ENCODE assay signal across 19 cellular contexts in the genomic region with DNA sequence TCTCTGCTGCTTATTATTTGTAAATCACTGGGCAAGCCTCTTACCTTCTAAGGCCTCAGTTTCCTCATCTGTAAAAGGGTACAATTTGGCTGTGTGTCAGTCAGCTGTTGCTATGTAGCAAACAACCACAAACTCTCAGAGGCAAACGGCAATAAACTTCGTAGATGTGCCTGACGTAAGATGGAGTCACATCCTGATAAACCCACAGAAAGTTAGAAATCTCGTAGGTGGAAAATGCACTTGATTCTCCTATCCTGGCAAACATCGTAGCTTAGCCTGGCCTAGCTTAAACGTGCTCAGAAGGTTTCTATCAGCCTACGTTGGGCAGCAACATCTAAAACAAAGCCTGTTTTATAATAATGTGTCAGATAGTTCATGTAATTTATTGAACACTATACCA. TPM values are rescaled to one million over a fixed set of nuclear protein-coding genes. Genes with fewer than 3 reads are reported as not detected.
DNase-seq lines count a peak whose midpoint lies in the region; ATAC-seq, FAIRE-seq and TF ChIP-seq lines count a peak whose summit lies in the region.
"Had no signal": no experiment of that assay in that cellular context is flagged by ENCODE, and none has a peak within 500 bp of the region (broad histone marks: within the 10 kb centered on the region; RNA-seq: fewer than 3 reads in every experiment).

No MANE protein-coding gene starts in this region.

- TF ChIP-seq POLR2A in H1 (IDR thresholded peaks at IDR 0.05; ENCODE audit: control extremely low read depth in 1 of 2, low read depth in 2 of 2, low read length in 2 of 2) = no peak

- no peak overlapping the region for H3K4ac ChIP-seq in H1 (replicated peaks; ENCODE audit: insufficient read length, low read depth, low read length)

- H3K9ac ChIP-seq in GM23248 (no peak overlapping the region), H1 (replicated peaks in 1 of 4; ENCODE audit: extremely low read depth in 1 of 4, low read depth in 3 of 4, low read length in 3 of 4) (no peak overlapping the region)

- H2BK5ac ChIP-seq in H1 (ENCODE audit: low read depth, low read length) = 0 out of 2 replicates have a peak overlapping the region, but pooled peaks have one; percentile 62

- no peak overlapping the region for H4K8ac ChIP-seq in H1 (ENCODE audit: extremely low read depth, insufficient read depth, low read length)

- no peak overlapping the region for H2BK120ac ChIP-seq in H1 (replicated peaks; ENCODE audit: low read depth, low read length)

- no peak overlapping the region for H3K56ac ChIP-seq in H1 (replicated peaks; ENCODE audit: insufficient read length, low read depth, low read length)

- TF ChIP-seq CTCF in H1 (IDR thresholded peaks at IDR 0.05; ENCODE audit: control extremely low read depth in 1 of 3, insufficient read depth in 1 of 3, low read depth in 1 of 3, low read length in 3 of 3) (no peak), omental fat pad (IDR thresholded peaks at IDR 0.05) (no peak)

- H4K20me1 ChIP-seq in GM23248 (ENCODE audit: insufficient read depth) (no peaks in the 10 kb centered on the region), H1 (replicated peaks in 1 of 2; ENCODE audit: control insufficient read depth in 1 of 2, insufficient read depth in 2 of 2, low read length in 2 of 2) (no peaks in the 10 kb centered on the region)

- peak overlapping the region; percentile 23 for H2BK20ac ChIP-seq in H1 (ENCODE audit: low read length)

- H2AK5ac ChIP-seq in H1 (ENCODE audit: low read depth, low read length) = no peak overlapping the region

- peaks cover 34% of the 10 kb centered on the region for H3K27me3 ChIP-seq in GM23248 (replicated peaks; ENCODE audit: insufficient read depth)
- peaks cover 0 to 3% (median 0%) of the 10 kb centered on the region in 4 experiments; a peak in 1 of 7 replicates for H3K27me3 ChIP-seq in H1 (replicated peaks in 1 of 4; ENCODE audit: control insufficient read depth in 3 of 4, extremely low read depth in 1 of 4, insufficient read depth in 3 of 4, low read length in 3 of 4)

- H3K4me2 ChIP-seq in GM23248 (ENCODE audit: unreplicated experiment) (no peak overlapping the region), H1 (ENCODE audit: insufficient read depth in 1 of 2, low read depth in 2 of 2, low read length in 2 of 2) (no peak overlapping the region)

- H3K36me3 ChIP-seq in GM23248 (ENCODE audit: low read depth) = no peaks in the 10 kb centered on the region
- H3K36me3 ChIP-seq in H1 (ENCODE audit: control insufficient read depth in 2 of 4, insufficient read depth in 4 of 4, low read length in 3 of 4) = no peaks in the 10 kb centered on the region
- H3K36me3 ChIP-seq: SJSA1 had no signal

- H3K23ac ChIP-seq in H1 (ENCODE audit: insufficient read length) = no peak overlapping the region

- TF ChIP-seq EP300 in H1 (IDR thresholded peaks at IDR 0.05; ENCODE audit: borderline replicate concordance in 1 of 2, low read depth in 2 of 2, low read length in 2 of 2) = no peak

- H2BK15ac ChIP-seq in H1 (ENCODE audit: low read length) = peak overlapping the region; percentile 89; the same call in 1 of the 2 replicates

- H3K9me3 ChIP-seq in GM23248 (ENCODE audit: low read depth) (no peaks in the 10 kb centered on the region), H1 (ENCODE audit: insufficient read depth in 2 of 2, low read depth in 1 of 2, low read length in 1 of 2) (no peaks in the 10 kb centered on the region)
- H3K9me3 ChIP-seq: SJSA1 had no signal

- in situ Hi-C loops in GM23248 (cut with MboI) = no loop called here

- no peak overlapping the region for H3K4me3 ChIP-seq in GM23248
- peak overlapping the region in 1 of 4 experiments; percentile 1; a peak in 1 of 8 replicates for H3K4me3 ChIP-seq in H1 (ENCODE audit: extremely low read depth in 1 of 4, insufficient read depth in 2 of 4, low read depth in 3 of 4, low read length in 4 of 4)
- H3K4me3 ChIP-seq: SJSA1 had no signal

- H3F3A ChIP-seq in GM23248 (ENCODE audit: insufficient read depth) = no peaks in the 10 kb centered on the region

- no peak overlapping the region for H4K5ac ChIP-seq in H1 (ENCODE audit: insufficient read length, low read depth, low read length)

- ATAC-seq in omental fat pad (ENCODE audit: low FRiP score) (no peak), GM18873 (IDR thresholded peaks at IDR 0.05; ENCODE audit: low FRiP score, unreplicated experiment) (no peak)

- no peaks in the 10 kb centered on the region; the same call in 1 of the 2 replicates for H3K23me2 ChIP-seq in H1 (ENCODE audit: low read depth, low read length)

- POLR2A ChIA-PET in H1 (lab: Charles Lee; ENCODE audit: partially characterized antibody) = interaction anchor here (1.1 to 1.6 kb wide), 4 partner anchors 10 to 230 kb away, joined by 3 to 5 read pairs (median 4); no protein-coding TSS in a partner anchor

- H3K4me1 ChIP-seq in GM23248 (ENCODE audit: insufficient read depth) = no peaks in the 10 kb centered on the region
- peaks cover 7 to 17% (median 11%) of the 10 kb centered on the region in 4 experiments for H3K4me1 ChIP-seq in H1 (replicated peaks in 1 of 4; ENCODE audit: control insufficient read depth in 3 of 4, insufficient read depth in 4 of 4, low read length in 3 of 4)
- H3K4me1 ChIP-seq: SJSA1 had no signal

- H3K79me1 ChIP-seq in H1 (ENCODE audit: low read depth, low read length) = no peaks in the 10 kb centered on the region

- no peaks in the 10 kb centered on the region for H3K9me2 ChIP-seq in GM23248 (ENCODE audit: insufficient read depth)

- DNase-seq in Daoy (ENCODE audit: low read depth) (peak; percentile 44), GM23248 (peak; percentile 37), RKO (ENCODE audit: low spot score) (peak; percentile 13), H1 (ENCODE audit: low read depth in 1 of 2, low spot score in 2 of 2) (no peak), HT-29 (ENCODE audit: low spot score) (no peak), omental fat pad (ENCODE audit: low spot score) (no peak)
- DNase-seq: DMS 273 treated with DMSO at 0.1 percent for 48 hours, EL, NCI-H1092 treated with DMSO at 0.1 percent for 48 hours, NCI-H1694, NCI-H446, NCI-H774, RPMI8226, SW 1271 had no signal

- no peak for TF ChIP-seq RAD21 in H1 (IDR thresholded peaks at IDR 0.05 in 1 of 2, conservative IDR thresholded peaks at IDR 0.05 in 1 of 2; ENCODE audit: low read depth in 2 of 2, low read length in 2 of 2)

- no peak overlapping the region for H2BK12ac ChIP-seq in H1 (ENCODE audit: low read depth, low read length)

- H3K14ac ChIP-seq in H1 (ENCODE audit: insufficient read length) = no peak overlapping the region

- H3K79me2 ChIP-seq in GM23248 (ENCODE audit: insufficient read depth) (no peaks in the 10 kb centered on the region), H1 (ENCODE audit: control insufficient read depth in 1 of 2, insufficient read depth in 2 of 2, low read length in 2 of 2) (no peaks in the 10 kb centered on the region)

- FAIRE-seq in H1 (lab: Jason Lieb, UNC) = no peak
- FAIRE-seq: GM18507 had no signal

- H3K18ac ChIP-seq in H1 (ENCODE audit: extremely low read depth, low read length) = no peak overlapping the region

- WGBS in GM23248 (ENCODE audit: low coverage in 1 of 2, low lambda C conversion rate in 2 of 2, missing lambda C conversion rate in 2 of 2), 2 experiments = 25 to 32% methylated on average over 7 of the region's 7 CpGs
- 82% methylated on average over 7 of the region's 7 CpGs; no CpG with 5 or more reads in 1 of the 2 experiments for WGBS in H1 (ENCODE audit: extremely low coverage in 1 of 2, insufficient coverage in 1 of 2, insufficient read length in 1 of 2, insufficient replicate concordance in 2 of 2, low coverage in 1 of 2, low lambda C conversion rate in 2 of 2, missing lambda C conversion rate in 1 of 2), 2 experiments

- H4K91ac ChIP-seq in H1 (replicated peaks; ENCODE audit: insufficient read length, low read length) = no peak overlapping the region

- H3K27ac ChIP-seq in GM23248 (no peak overlapping the region), H1 (ENCODE audit: low read depth, low read length) (no peak overlapping the region)
- H3K27ac ChIP-seq: SJSA1 had no signal

- CTCF ChIA-PET in H1 (lab: Charles Lee; ENCODE audit: partially characterized antibody) = interaction anchor here (0.7 to 2.0 kb wide), 8 partner anchors 11 to 115 kb away, joined by 3 to 15 read pairs (median 4); no protein-coding TSS in a partner anchor

- H2AFZ ChIP-seq in GM23248 (no peak overlapping the region), H1 (ENCODE audit: low read length) (no peak overlapping the region)

TF ChIP-seq in H1, 55 proteins besides CTCF, POLR2A, EP300 and RAD21 (continues in another document):
- no peak for TF ChIP-seq PHF8 (conservative IDR thresholded peaks at IDR 0.05; ENCODE audit: low read depth, low read length)
- no peak for TF ChIP-seq CEBPB (IDR thresholded peaks at IDR 0.05; ENCODE audit: low read depth, low read length)
- TF ChIP-seq ATF2 (IDR thresholded peaks at IDR 0.05; ENCODE audit: low read length) = no peak

RNA-seq across cellular contexts. Expression of gene UNC5A, which starts 35.0 kb away (rescaled TPM):
- 0.06 TPM in 2 replicates for total RNA-seq in Daoy (2014; rRNA removed; shearing (Covaris generic))
- not detected in 2 replicates for total RNA-seq in GM23248 (2014; rRNA removed; shearing (Covaris generic))
- polyA plus RNA-seq in GM23248 (2016; fragmentation: Nextera tagmentation; extraction: Ambion mirVana) (not detected in 2 replicates), H1 (2011; rRNA removed) (7.6 and 11.1 TPM in 2 replicates)
- total RNA-seq in H1 (2021; fragmentation: NEBNext Ultra II Directional; extraction: Animal tissue kit (Norgen Biotek cat#: 25700)) = 4.0 and 4.1 TPM in 2 replicates
- 5.5 TPM for polyA plus RNA-seq in H1 (2011; cell fraction: cytosol; rRNA removed)
- polyA plus RNA-seq in H1 (2011; cell fraction: nucleus; rRNA removed) = 11.1 TPM
- polyA plus RNA-seq in H1 (2012, experiment 1 of 2) = 4.2 to 10.8 TPM (median 8.7 TPM) in 4 replicates
- polyA plus RNA-seq in H1 (2012, experiment 2 of 2) = 5.7 TPM
- polyA plus RNA-seq in H1 (2013, experiment 1 of 2) = 3.8 TPM
- 4.2 TPM for polyA plus RNA-seq in H1 (2013, experiment 2 of 2)
- polyA minus RNA-seq in H1 (2011; rRNA and poly(A)+ RNA removed) = 4.4 and 5.4 TPM in 2 replicates
- polyA minus RNA-seq in H1 (2011; cell fraction: cytosol; rRNA and poly(A)+ RNA removed) = 5.1 TPM
- 4.8 TPM for polyA minus RNA-seq in H1 (2011; cell fraction: nucleus; rRNA and poly(A)+ RNA removed)
- total RNA-seq in HT-29 (2014; rRNA removed; shearing (Covaris generic)) = 0.28 and 0.60 TPM in 2 replicates
- total RNA-seq in omental fat pad = under 1 TPM in 3 of 4 donors, not detected in 1; 0.12 to 0.75 (median 0.28) TPM
- total RNA-seq: SJSA1 had no signal
- polyA plus RNA-seq: BJ, IgD-negative memory B cell had no signal

Comparison
In these comparisons a context has a peak if more than half of its experiments do, and no peak if none do; other contexts are left out.
1. DNase-seq: peak in Daoy (single experiment), GM23248 (single experiment) and RKO (single experiment); none in H1 (0 of 2), HT-29 (single experiment) and omental fat pad (single experiment).